In the genomic region with DNA sequence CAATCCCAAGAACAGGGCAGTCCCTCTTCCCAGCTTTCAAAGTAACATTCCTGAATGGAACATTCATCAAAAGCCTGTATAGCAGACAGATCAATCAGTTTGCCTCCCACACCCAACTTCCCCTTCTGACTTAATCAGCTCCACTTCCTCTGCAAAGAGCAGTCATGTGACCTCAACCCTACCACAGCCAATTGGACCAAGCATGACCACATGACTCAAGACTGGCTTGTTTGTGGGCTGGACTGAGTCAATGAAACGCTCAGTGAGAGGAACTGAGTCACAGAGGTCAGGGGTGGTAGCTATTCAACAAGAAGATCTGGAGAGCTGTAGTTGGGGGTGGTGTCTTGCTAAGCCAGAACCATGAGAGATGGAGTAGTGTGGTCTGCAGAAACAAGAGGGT, we compare ENCODE assay signal across 17 cellular contexts. TPM values are rescaled to one million over a fixed set of nuclear protein-coding genes. Genes with fewer than 3 reads are reported as not detected.
DNase-seq lines count a peak whose midpoint lies in the region; ATAC-seq, FAIRE-seq and TF ChIP-seq lines count a peak whose summit lies in the region.
"Had no signal": no experiment of that assay in that cellular context is flagged by ENCODE, and none has a peak within 500 bp of the region (broad histone marks: within the 10 kb centered on the region; RNA-seq: fewer than 3 reads in every experiment).

No MANE protein-coding gene starts in this region.

- H3K79me1 ChIP-seq in H1 (ENCODE audit: low read depth, low read length), result no peaks in the 10 kb centered on the region; the same call in 1 of the 2 replicates

- TF ChIP-seq RAD21 in H1 (IDR thresholded peaks at IDR 0.05 in 1 of 2, conservative IDR thresholded peaks at IDR 0.05 in 1 of 2; ENCODE audit: low read depth in 2 of 2, low read length in 2 of 2), result no peak

- H3K79me2 ChIP-seq in H1 (ENCODE audit: control insufficient read depth in 1 of 2, insufficient read depth in 2 of 2, low read length in 2 of 2), result no peaks in the 10 kb centered on the region

- H3K4ac ChIP-seq in H1 (replicated peaks; ENCODE audit: insufficient read length, low read depth, low read length), result no peak overlapping the region

- no peak overlapping the region for H3K56ac ChIP-seq in H1 (replicated peaks; ENCODE audit: insufficient read length, low read depth, low read length)

- no peak for FAIRE-seq in H1 (lab: Jason Lieb, UNC)

- no peak overlapping the region for H3K27ac ChIP-seq in H1 (ENCODE audit: low read depth, low read length)

- DNase-seq in stimulated activated CD4-positive, alpha-beta T cell treated with anti-CD3 and anti-CD28 coated beads, Interleukin-12 subunit alpha, Interleukin-12 subunit beta, amount 100 ng/mL, for 48 hours (ENCODE audit: low read depth in 2 of 3, low spot score in 1 of 3), result peak in 2 of 3 donors; percentile 2 to 4
- DNase-seq in stimulated activated CD4-positive, alpha-beta T cell treated with anti-CD3 and anti-CD28 coated beads, Interleukin-4, amount 100 ng/mL, for 1 hour, result no peak
- DNase-seq in NOMO-1 treated with DMSO at 0.1 percent for 48 hours (lab: John Stamatoyannopoulos, UW; ENCODE audit: unreplicated experiment), result peak; percentile 70
- DNase-seq in H1 (ENCODE audit: low read depth in 1 of 2, low spot score in 2 of 2), result peak in 1 of 2 experiments; percentile 26
- DNase-seq in stimulated activated naive CD8-positive, alpha-beta T cell treated with anti-CD3 and anti-CD28 coated beads, Interleukin-15, Interleukin-2, amounts not matched to agents 100 U/mL and 50 U/mL, for 24 hours, result peak; percentile 3
- no peak for DNase-seq in cerebellar cortex (ENCODE audit: low spot score)
- no peak for DNase-seq in activated gamma-delta T cell (lab: John Stamatoyannopoulos, UW)
- DNase-seq in activated effector memory CD4-positive, alpha-beta T cell treated with Interleukin-2 at 50 U/mL for 16 hours, result no peak
- DNase-seq: activated CD4-positive, alpha-beta T cell treated with anti-CD3 and anti-CD28 coated beads for 1 hour; AML-193; central memory CD4-positive, alpha-beta T cell; DMS79 treated with DMSO at 0.1 percent for 48 hours; kidney glomerular epithelial cell; NCI-H2171 treated with DMSO at 0.1 percent for 48 hours; NK-92 treated with Interleukin-12 subunit alpha and Interleukin-12 subunit beta, amount 100 ng/mL, for 24 hours; SW 1271 had no signal

- H2BK120ac ChIP-seq in H1 (replicated peaks; ENCODE audit: low read depth, low read length), result no peak overlapping the region

- TF ChIP-seq CTCF in H1 (IDR thresholded peaks at IDR 0.05; ENCODE audit: control extremely low read depth in 1 of 3, insufficient read depth in 1 of 3, low read depth in 1 of 3, low read length in 3 of 3), result no peak

- H2BK15ac ChIP-seq in H1 (ENCODE audit: low read length), result no peak overlapping the region

- H3K14ac ChIP-seq in H1 (ENCODE audit: insufficient read length), result no peak overlapping the region

- H3K4me2 ChIP-seq in H1 (ENCODE audit: insufficient read depth in 1 of 2, low read depth in 2 of 2, low read length in 2 of 2), result no peak overlapping the region

- H2BK5ac ChIP-seq in H1 (ENCODE audit: low read depth, low read length), result no peak overlapping the region

- H2AFZ ChIP-seq in H1 (ENCODE audit: low read length), result 0 out of 2 replicates have a peak overlapping the region, but pooled peaks have one; percentile 5

- H4K8ac ChIP-seq in H1 (ENCODE audit: extremely low read depth, insufficient read depth, low read length), result no peak overlapping the region

- H3K4me3 ChIP-seq in H1 (ENCODE audit: extremely low read depth in 1 of 4, insufficient read depth in 2 of 4, low read depth in 3 of 4, low read length in 4 of 4), result no peak overlapping the region

- no peaks in the 10 kb centered on the region for H3K9me3 ChIP-seq in H1 (ENCODE audit: insufficient read depth in 2 of 2, low read depth in 1 of 2, low read length in 1 of 2)

- H3K23ac ChIP-seq in H1 (ENCODE audit: insufficient read length), result no peak overlapping the region

- no peaks in the 10 kb centered on the region for H4K20me1 ChIP-seq in H1 (replicated peaks in 1 of 2; ENCODE audit: control insufficient read depth in 1 of 2, insufficient read depth in 2 of 2, low read length in 2 of 2)

- H3K4me1 ChIP-seq in H1 (replicated peaks in 1 of 4; ENCODE audit: control insufficient read depth in 3 of 4, insufficient read depth in 4 of 4, low read length in 3 of 4), result peaks cover 4 to 11% (median 9%) of the 10 kb centered on the region in 4 experiments

- no peaks in the 10 kb centered on the region for H3K36me3 ChIP-seq in H1 (ENCODE audit: control insufficient read depth in 2 of 4, insufficient read depth in 4 of 4, low read length in 3 of 4)

- POLR2A ChIA-PET in H1 (lab: Charles Lee; ENCODE audit: partially characterized antibody), result interaction anchor here (0.9 to 1.4 kb wide), 2 partner anchors 105 to 158 kb away, joined by 3 to 4 read pairs; no protein-coding TSS in a partner anchor

- 92% methylated on average over 1 of the region's 1 CpG; no CpG with 5 or more reads in 1 of the 2 experiments for WGBS in H1 (ENCODE audit: extremely low coverage in 1 of 2, insufficient coverage in 1 of 2, insufficient read length in 1 of 2, insufficient replicate concordance in 2 of 2, low coverage in 1 of 2, low lambda C conversion rate in 2 of 2, missing lambda C conversion rate in 1 of 2), 2 experiments

- CTCF ChIA-PET in H1 (lab: Charles Lee; ENCODE audit: partially characterized antibody), result interaction anchor here (0.7 to 1.6 kb wide), 4 partner anchors 38 to 416 kb away, joined by 3 to 8 read pairs (median 3); no protein-coding TSS in a partner anchor

- H3K18ac ChIP-seq in H1 (ENCODE audit: extremely low read depth, low read length), result no peak overlapping the region

- H2BK12ac ChIP-seq in H1 (ENCODE audit: low read depth, low read length), result peak overlapping the region; percentile 61; the same call in 1 of the 2 replicates

- H4K5ac ChIP-seq in H1 (ENCODE audit: insufficient read length, low read depth, low read length), result no peak overlapping the region

- ATAC-seq in stimulated activated naive CD8-positive, alpha-beta T cell treated with anti-CD3 and anti-CD28 coated beads, Interleukin-15, Interleukin-2, amounts not matched to agents 100 U/mL and 50 U/mL, for 24 hours, result peak; percentile 73

- no peaks in the 10 kb centered on the region for H3K27me3 ChIP-seq in H1 (replicated peaks in 1 of 4; ENCODE audit: control insufficient read depth in 3 of 4, extremely low read depth in 1 of 4, insufficient read depth in 3 of 4, low read length in 3 of 4)

- TF ChIP-seq EP300 in H1 (IDR thresholded peaks at IDR 0.05; ENCODE audit: borderline replicate concordance in 1 of 2, low read depth in 2 of 2, low read length in 2 of 2), result no peak

- H2BK20ac ChIP-seq in H1 (ENCODE audit: low read length), result peak overlapping the region; percentile 83; the same call in 1 of the 2 replicates

- H3K9ac ChIP-seq in H1 (replicated peaks in 1 of 4; ENCODE audit: extremely low read depth in 1 of 4, low read depth in 3 of 4, low read length in 3 of 4), result no peak overlapping the region

- H4K91ac ChIP-seq in H1 (replicated peaks; ENCODE audit: insufficient read length, low read length), result no peak overlapping the region

- no peaks in the 10 kb centered on the region for H3K23me2 ChIP-seq in H1 (ENCODE audit: low read depth, low read length)

- no peak overlapping the region for H2AK5ac ChIP-seq in H1 (ENCODE audit: low read depth, low read length)

- TF ChIP-seq POLR2A in H1 (IDR thresholded peaks at IDR 0.05; ENCODE audit: control extremely low read depth in 1 of 2, low read depth in 2 of 2, low read length in 2 of 2), result no peak

TF ChIP-seq in H1, 55 proteins besides CTCF, POLR2A, EP300 and RAD21:
- TF ChIP-seq SP4 (IDR thresholded peaks at IDR 0.05; ENCODE audit: low read length) (no peak), BCL11A (IDR thresholded peaks at IDR 0.05; ENCODE audit: low read depth in 2 of 2, low read length in 2 of 2) (no peak), GTF2F1 (IDR thresholded peaks at IDR 0.05; ENCODE audit: borderline replicate concordance, low read depth, low read length) (no peak), EGR1 (IDR thresholded peaks at IDR 0.05; ENCODE audit: borderline replicate concordance, low read depth, low read length) (no peak), SP2 (IDR thresholded peaks at IDR 0.05; ENCODE audit: low read length) (no peak), FOSL1 (IDR thresholded peaks at IDR 0.05; ENCODE audit: insufficient read depth, low read depth, low read length) (no peak), SIRT6 (IDR thresholded peaks at IDR 0.05; ENCODE audit: low read length) (no peak), SP1 (IDR thresholded peaks at IDR 0.05; ENCODE audit: low read depth, low read length) (no peak)
- TF ChIP-seq, protein P1, sequence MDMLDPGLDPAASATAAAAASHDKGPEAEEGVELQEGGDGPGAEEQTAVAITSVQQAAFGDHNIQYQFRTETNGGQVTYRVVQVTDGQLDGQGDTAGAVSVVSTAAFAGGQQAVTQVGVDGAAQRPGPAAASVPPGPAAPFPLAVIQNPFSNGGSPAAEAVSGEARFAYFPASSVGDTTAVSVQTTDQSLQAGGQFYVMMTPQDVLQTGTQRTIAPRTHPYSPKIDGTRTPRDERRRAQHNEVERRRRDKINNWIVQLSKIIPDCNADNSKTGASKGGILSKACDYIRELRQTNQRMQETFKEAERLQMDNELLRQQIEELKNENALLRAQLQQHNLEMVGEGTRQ (IDR thresholded peaks at IDR 0.05; ENCODE audit: low read length), result peak; percentile 32; the same call in 1 of the 2 replicates

RNA-seq across cellular contexts. Expression of a gene that starts 41.3 kb away (rescaled TPM):
- total RNA-seq in H1 (2021; fragmentation: NEBNext Ultra II Directional; extraction: Animal tissue kit (Norgen Biotek cat#: 25700)), result 63.7 and 63.9 TPM in 2 replicates
- polyA plus RNA-seq in H1 (2011; rRNA removed), result 12.3 and 12.8 TPM in 2 replicates
- polyA plus RNA-seq in H1 (2011; cell fraction: cytosol; rRNA removed), result 18.2 TPM
- polyA plus RNA-seq in H1 (2011; cell fraction: nucleus; rRNA removed), result 13.0 TPM
- 48.9 to 70.8 TPM (median 51.8 TPM) in 4 replicates for polyA plus RNA-seq in H1 (2012, experiment 1 of 2)
- polyA plus RNA-seq in H1 (2012, experiment 2 of 2), result 53.8 TPM
- 46.4 TPM for polyA plus RNA-seq in H1 (2013, experiment 1 of 2)
- polyA plus RNA-seq in H1 (2013, experiment 2 of 2), result 49.6 TPM
- polyA minus RNA-seq in H1 (2011; rRNA and poly(A)+ RNA removed), result 11.2 and 12.1 TPM in 2 replicates
- polyA minus RNA-seq in H1 (2011; cell fraction: cytosol; rRNA and poly(A)+ RNA removed), result 16.5 TPM
- 15.7 TPM for polyA minus RNA-seq in H1 (2011; cell fraction: nucleus; rRNA and poly(A)+ RNA removed)
- total RNA-seq: pulmonary artery endothelial cell had no signal

Comparison
In these comparisons a context has a peak if more than half of its experiments do, and no peak if none do; other contexts are left out.
1. DNase-seq: peak in stimulated activated CD4-positive, alpha-beta T cell treated with anti-CD3 and anti-CD28 coated beads, Interleukin-12 subunit alpha, Interleukin-12 subunit beta, amount 100 ng/mL, for 48 hours (2 of 3), NOMO-1 treated with DMSO at 0.1 percent for 48 hours (single experiment) and stimulated activated naive CD8-positive, alpha-beta T cell treated with anti-CD3 and anti-CD28 coated beads, Interleukin-15, Interleukin-2, amounts not matched to agents 100 U/mL and 50 U/mL, for 24 hours (single experiment); none in stimulated activated CD4-positive, alpha-beta T cell treated with anti-CD3 and anti-CD28 coated beads, Interleukin-4, amount 100 ng/mL, for 1 hour (single experiment), cerebellar cortex (single experiment), activated gamma-delta T cell (single experiment) and activated effector memory CD4-positive, alpha-beta T cell treated with Interleukin-2 at 50 U/mL for 16 hours (single experiment).